In the genomic region with DNA sequence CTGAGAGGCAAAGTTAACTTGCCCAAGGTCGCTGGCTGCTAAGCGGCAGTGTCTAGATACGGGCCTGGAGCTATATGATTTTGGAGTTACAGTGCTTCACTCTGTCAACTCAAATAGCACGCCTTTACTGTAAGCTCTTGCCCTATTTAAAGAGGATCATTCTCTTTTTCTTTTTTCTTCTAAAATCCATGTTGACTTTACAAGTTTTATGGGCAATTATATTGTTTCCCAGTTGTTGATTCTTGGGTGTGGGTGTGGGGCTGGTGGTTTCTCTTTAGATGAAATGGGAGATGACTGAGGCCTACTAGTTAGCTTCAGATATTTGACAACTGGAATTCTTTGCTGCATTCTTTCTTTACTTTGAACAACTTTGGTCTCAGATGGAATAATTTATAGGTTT, we compare ENCODE assay signal across 1 cellular context.
TF ChIP-seq lines count a peak whose summit lies in the region.

No MANE protein-coding gene starts in this region.

TF ChIP-seq in HEK293, 187 proteins besides CTCF, POLR2A, EP300 and RAD21 (continued from another document and continues in another):
- TF ChIP-seq ZIC2 (tag by site-specific recombination; IDR thresholded peaks at IDR 0.05) (no peak), ZNF473 (tag by site-specific recombination; IDR thresholded peaks at IDR 0.05) (no peak), SALL2 (tag by site-specific recombination; IDR thresholded peaks at IDR 0.05; ENCODE audit: borderline replicate concordance) (no peak), ZNF624 (tag by site-specific recombination; IDR thresholded peaks at IDR 0.05) (no peak), ZNF521 (tag by site-specific recombination; IDR thresholded peaks at IDR 0.05) (no peak), ZNF202 (tag by site-specific recombination; IDR thresholded peaks at IDR 0.05; ENCODE audit: borderline replicate concordance) (no peak), ZBTB21 (tag by site-specific recombination; IDR thresholded peaks at IDR 0.05) (no peak), MYNN (tag by site-specific recombination; IDR thresholded peaks at IDR 0.05; ENCODE audit: borderline replicate concordance) (no peak), ZNF48 (tag by site-specific recombination; IDR thresholded peaks at IDR 0.05) (no peak), BCL11A (tag by site-specific recombination; IDR thresholded peaks at IDR 0.05; ENCODE audit: low read depth) (no peak), ZNF558 (tag by site-specific recombination; IDR thresholded peaks at IDR 0.05) (no peak), ZNF184 (tag by site-specific recombination; IDR thresholded peaks at IDR 0.05) (no peak), ZNF701 (tag by site-specific recombination; IDR thresholded peaks at IDR 0.05) (no peak), MEIS1 (CRISPR knock-in tag; IDR thresholded peaks at IDR 0.05; ENCODE audit: borderline replicate concordance) (no peak), SCRT1 (tag by site-specific recombination; IDR thresholded peaks at IDR 0.05; ENCODE audit: borderline replicate concordance) (no peak), ZNF146 (tag by site-specific recombination; IDR thresholded peaks at IDR 0.05) (no peak), ZNF560 (tag by site-specific recombination; IDR thresholded peaks at IDR 0.05; ENCODE audit: borderline replicate concordance) (no peak), ZNF266 (tag by site-specific recombination; IDR thresholded peaks at IDR 0.05; ENCODE audit: low read depth) (no peak), ZNF830 (tag by site-specific recombination; IDR thresholded peaks at IDR 0.05; ENCODE audit: low read depth) (no peak), ZNF391 (tag by site-specific recombination; IDR thresholded peaks at IDR 0.05; ENCODE audit: borderline replicate concordance, low read depth) (no peak), ZNF404 (tag by site-specific recombination; IDR thresholded peaks at IDR 0.05) (no peak), ZNF623 (tag by site-specific recombination; IDR thresholded peaks at IDR 0.05) (no peak), ZFP69B (tag by site-specific recombination; IDR thresholded peaks at IDR 0.05) (no peak), ZNF621 (tag by site-specific recombination; IDR thresholded peaks at IDR 0.05) (no peak), ZNF24 (tag by site-specific recombination; IDR thresholded peaks at IDR 0.05) (no peak), FEZF1 (tag by site-specific recombination; IDR thresholded peaks at IDR 0.05) (peak; percentile 65), ZNF302 (tag by site-specific recombination; IDR thresholded peaks at IDR 0.05; ENCODE audit: low read depth) (no peak), ZSCAN16 (tag by site-specific recombination; IDR thresholded peaks at IDR 0.05) (no peak), ZNF169 (tag by site-specific recombination; IDR thresholded peaks at IDR 0.05) (no peak), ZBTB48 (tag by site-specific recombination; IDR thresholded peaks at IDR 0.05) (no peak)
- TF ChIP-seq, protein P1, sequence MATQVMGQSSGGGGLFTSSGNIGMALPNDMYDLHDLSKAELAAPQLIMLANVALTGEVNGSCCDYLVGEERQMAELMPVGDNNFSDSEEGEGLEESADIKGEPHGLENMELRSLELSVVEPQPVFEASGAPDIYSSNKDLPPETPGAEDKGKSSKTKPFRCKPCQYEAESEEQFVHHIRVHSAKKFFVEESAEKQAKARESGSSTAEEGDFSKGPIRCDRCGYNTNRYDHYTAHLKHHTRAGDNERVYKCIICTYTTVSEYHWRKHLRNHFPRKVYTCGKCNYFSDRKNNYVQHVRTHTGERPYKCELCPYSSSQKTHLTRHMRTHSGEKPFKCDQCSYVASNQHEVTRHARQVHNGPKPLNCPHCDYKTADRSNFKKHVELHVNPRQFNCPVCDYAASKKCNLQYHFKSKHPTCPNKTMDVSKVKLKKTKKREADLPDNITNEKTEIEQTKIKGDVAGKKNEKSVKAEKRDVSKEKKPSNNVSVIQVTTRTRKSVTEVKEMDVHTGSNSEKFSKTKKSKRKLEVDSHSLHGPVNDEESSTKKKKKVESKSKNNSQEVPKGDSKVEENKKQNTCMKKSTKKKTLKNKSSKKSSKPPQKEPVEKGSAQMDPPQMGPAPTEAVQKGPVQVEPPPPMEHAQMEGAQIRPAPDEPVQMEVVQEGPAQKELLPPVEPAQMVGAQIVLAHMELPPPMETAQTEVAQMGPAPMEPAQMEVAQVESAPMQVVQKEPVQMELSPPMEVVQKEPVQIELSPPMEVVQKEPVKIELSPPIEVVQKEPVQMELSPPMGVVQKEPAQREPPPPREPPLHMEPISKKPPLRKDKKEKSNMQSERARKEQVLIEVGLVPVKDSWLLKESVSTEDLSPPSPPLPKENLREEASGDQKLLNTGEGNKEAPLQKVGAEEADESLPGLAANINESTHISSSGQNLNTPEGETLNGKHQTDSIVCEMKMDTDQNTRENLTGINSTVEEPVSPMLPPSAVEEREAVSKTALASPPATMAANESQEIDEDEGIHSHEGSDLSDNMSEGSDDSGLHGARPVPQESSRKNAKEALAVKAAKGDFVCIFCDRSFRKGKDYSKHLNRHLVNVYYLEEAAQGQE (tag by site-specific recombination; IDR thresholded peaks at IDR 0.05), result no peak
- TF ChIP-seq, protein P2, sequence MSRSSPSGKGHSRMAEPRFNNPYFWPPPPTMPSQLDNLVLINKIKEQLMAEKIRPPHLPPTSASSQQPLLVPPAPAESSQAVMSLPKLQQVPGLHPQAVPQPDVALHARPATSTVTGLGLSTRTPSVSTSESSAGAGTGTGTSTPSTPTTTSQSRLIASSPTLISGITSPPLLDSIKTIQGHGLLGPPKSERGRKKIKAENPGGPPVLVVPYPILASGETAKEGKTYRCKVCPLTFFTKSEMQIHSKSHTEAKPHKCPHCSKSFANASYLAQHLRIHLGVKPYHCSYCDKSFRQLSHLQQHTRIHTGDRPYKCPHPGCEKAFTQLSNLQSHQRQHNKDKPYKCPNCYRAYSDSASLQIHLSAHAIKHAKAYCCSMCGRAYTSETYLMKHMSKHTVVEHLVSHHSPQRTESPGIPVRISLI (tag by site-specific recombination; IDR thresholded peaks at IDR 0.05), result no peak
- TF ChIP-seq, protein P3, sequence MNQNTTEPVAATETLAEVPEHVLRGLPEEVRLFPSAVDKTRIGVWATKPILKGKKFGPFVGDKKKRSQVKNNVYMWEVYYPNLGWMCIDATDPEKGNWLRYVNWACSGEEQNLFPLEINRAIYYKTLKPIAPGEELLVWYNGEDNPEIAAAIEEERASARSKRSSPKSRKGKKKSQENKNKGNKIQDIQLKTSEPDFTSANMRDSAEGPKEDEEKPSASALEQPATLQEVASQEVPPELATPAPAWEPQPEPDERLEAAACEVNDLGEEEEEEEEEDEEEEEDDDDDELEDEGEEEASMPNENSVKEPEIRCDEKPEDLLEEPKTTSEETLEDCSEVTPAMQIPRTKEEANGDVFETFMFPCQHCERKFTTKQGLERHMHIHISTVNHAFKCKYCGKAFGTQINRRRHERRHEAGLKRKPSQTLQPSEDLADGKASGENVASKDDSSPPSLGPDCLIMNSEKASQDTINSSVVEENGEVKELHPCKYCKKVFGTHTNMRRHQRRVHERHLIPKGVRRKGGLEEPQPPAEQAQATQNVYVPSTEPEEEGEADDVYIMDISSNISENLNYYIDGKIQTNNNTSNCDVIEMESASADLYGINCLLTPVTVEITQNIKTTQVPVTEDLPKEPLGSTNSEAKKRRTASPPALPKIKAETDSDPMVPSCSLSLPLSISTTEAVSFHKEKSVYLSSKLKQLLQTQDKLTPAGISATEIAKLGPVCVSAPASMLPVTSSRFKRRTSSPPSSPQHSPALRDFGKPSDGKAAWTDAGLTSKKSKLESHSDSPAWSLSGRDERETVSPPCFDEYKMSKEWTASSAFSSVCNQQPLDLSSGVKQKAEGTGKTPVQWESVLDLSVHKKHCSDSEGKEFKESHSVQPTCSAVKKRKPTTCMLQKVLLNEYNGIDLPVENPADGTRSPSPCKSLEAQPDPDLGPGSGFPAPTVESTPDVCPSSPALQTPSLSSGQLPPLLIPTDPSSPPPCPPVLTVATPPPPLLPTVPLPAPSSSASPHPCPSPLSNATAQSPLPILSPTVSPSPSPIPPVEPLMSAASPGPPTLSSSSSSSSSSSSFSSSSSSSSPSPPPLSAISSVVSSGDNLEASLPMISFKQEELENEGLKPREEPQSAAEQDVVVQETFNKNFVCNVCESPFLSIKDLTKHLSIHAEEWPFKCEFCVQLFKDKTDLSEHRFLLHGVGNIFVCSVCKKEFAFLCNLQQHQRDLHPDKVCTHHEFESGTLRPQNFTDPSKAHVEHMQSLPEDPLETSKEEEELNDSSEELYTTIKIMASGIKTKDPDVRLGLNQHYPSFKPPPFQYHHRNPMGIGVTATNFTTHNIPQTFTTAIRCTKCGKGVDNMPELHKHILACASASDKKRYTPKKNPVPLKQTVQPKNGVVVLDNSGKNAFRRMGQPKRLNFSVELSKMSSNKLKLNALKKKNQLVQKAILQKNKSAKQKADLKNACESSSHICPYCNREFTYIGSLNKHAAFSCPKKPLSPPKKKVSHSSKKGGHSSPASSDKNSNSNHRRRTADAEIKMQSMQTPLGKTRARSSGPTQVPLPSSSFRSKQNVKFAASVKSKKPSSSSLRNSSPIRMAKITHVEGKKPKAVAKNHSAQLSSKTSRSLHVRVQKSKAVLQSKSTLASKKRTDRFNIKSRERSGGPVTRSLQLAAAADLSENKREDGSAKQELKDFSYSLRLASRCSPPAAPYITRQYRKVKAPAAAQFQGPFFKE (tag by site-specific recombination; IDR thresholded peaks at IDR 0.05; ENCODE audit: borderline replicate concordance), result no peak
- TF ChIP-seq, protein P4, sequence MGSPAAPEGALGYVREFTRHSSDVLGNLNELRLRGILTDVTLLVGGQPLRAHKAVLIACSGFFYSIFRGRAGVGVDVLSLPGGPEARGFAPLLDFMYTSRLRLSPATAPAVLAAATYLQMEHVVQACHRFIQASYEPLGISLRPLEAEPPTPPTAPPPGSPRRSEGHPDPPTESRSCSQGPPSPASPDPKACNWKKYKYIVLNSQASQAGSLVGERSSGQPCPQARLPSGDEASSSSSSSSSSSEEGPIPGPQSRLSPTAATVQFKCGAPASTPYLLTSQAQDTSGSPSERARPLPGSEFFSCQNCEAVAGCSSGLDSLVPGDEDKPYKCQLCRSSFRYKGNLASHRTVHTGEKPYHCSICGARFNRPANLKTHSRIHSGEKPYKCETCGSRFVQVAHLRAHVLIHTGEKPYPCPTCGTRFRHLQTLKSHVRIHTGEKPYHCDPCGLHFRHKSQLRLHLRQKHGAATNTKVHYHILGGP (tag by site-specific recombination; IDR thresholded peaks at IDR 0.05), result 0 out of 2 replicates have a peak, but pooled peaks have one; percentile 34
- TF ChIP-seq, protein P5, sequence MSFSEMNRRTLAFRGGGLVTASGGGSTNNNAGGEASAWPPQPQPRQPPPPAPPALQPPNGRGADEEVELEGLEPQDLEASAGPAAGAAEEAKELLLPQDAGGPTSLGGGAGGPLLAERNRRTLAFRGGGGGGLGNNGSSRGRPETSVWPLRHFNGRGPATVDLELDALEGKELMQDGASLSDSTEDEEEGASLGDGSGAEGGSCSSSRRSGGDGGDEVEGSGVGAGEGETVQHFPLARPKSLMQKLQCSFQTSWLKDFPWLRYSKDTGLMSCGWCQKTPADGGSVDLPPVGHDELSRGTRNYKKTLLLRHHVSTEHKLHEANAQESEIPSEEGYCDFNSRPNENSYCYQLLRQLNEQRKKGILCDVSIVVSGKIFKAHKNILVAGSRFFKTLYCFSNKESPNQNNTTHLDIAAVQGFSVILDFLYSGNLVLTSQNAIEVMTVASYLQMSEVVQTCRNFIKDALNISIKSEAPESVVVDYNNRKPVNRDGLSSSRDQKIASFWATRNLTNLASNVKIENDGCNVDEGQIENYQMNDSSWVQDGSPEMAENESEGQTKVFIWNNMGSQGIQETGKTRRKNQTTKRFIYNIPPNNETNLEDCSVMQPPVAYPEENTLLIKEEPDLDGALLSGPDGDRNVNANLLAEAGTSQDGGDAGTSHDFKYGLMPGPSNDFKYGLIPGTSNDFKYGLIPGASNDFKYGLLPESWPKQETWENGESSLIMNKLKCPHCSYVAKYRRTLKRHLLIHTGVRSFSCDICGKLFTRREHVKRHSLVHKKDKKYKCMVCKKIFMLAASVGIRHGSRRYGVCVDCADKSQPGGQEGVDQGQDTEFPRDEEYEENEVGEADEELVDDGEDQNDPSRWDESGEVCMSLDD (tag by site-specific recombination; IDR thresholded peaks at IDR 0.05), result no peak
- TF ChIP-seq, protein P6, sequence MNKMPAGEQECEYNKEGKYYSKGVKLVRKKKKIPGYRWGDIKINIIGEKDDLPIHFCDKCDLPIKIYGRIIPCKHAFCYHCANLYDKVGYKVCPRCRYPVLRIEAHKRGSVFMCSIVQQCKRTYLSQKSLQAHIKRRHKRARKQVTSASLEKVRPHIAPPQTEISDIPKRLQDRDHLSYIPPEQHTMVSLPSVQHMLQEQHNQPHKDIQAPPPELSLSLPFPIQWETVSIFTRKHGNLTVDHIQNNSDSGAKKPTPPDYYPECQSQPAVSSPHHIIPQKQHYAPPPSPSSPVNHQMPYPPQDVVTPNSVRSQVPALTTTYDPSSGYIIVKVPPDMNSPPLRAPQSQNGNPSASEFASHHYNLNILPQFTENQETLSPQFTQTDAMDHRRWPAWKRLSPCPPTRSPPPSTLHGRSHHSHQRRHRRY (tag by site-specific recombination; IDR thresholded peaks at IDR 0.05), result no peak
- TF ChIP-seq, protein P7, sequence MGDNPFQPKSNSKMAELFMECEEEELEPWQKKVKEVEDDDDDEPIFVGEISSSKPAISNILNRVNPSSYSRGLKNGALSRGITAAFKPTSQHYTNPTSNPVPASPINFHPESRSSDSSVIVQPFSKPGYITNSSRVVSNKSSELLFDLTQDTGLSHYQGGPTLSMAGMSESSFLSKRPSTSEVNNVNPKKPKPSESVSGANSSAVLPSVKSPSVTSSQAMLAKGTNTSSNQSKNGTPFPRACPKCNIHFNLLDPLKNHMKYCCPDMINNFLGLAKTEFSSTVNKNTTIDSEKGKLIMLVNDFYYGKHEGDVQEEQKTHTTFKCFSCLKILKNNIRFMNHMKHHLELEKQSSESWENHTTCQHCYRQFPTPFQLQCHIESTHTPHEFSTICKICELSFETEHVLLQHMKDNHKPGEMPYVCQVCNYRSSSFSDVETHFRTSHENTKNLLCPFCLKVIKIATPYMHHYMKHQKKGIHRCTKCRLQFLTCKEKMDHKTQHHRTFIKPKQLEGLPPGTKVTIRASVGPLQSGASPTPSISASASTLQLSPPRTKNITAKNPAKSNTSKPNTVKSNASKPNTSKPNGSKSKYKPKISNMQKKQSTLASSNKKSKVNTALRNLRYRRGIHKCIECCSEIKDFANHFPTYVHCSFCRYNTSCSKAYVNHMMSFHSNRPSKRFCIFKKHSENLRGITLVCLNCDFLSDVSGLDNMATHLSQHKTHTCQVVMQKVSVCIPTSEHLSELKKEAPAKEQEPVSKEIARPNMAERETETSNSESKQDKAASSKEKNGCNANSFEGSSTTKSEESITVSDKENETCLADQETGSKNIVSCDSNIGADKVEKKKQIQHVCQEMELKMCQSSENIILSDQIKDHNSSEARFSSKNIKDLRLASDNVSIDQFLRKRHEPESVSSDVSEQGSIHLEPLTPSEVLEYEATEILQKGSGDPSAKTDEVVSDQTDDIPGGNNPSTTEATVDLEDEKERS (tag by site-specific recombination; IDR thresholded peaks at IDR 0.05), result no peak
- TF ChIP-seq, protein P8, sequence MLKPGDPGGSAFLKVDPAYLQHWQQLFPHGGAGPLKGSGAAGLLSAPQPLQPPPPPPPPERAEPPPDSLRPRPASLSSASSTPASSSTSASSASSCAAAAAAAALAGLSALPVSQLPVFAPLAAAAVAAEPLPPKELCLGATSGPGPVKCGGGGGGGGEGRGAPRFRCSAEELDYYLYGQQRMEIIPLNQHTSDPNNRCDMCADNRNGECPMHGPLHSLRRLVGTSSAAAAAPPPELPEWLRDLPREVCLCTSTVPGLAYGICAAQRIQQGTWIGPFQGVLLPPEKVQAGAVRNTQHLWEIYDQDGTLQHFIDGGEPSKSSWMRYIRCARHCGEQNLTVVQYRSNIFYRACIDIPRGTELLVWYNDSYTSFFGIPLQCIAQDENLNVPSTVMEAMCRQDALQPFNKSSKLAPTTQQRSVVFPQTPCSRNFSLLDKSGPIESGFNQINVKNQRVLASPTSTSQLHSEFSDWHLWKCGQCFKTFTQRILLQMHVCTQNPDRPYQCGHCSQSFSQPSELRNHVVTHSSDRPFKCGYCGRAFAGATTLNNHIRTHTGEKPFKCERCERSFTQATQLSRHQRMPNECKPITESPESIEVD (tag by site-specific recombination; IDR thresholded peaks at IDR 0.05), result peak; percentile 94
